In the genomic region with DNA sequence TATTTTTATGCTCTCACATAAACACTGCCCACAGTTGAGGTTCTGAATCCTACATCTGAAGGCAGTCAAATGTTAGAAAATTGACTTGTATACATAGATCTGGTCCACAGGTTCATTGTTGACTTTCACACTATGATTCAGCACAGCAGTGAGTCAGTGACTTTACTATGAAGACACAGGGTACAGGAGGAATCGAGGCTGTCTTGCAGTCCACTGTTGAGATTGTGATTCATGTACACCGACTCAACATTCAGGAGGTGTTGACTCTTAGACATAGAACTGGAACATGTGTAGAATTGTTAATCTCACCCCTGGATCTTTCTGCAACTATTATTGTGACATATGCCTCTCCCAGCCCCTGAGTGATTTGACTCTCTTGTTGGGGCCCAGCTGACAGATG, we compare ENCODE assay signal across 31 cellular contexts.
"Had no signal": no experiment of that assay in that cellular context is flagged by ENCODE, and none has a peak within 500 bp of the region (broad histone marks: within the 10 kb centered on the region; RNA-seq: fewer than 3 reads in every experiment).

No MANE protein-coding gene starts in this region.

- ATAC-seq: body of pancreas; esophagus mucosa; heart left ventricle; left lung; mucosa of descending colon; natural killer cell treated with Interleukin-12 subunit alpha and Interleukin-12 subunit beta and Interleukin-15 and Interleukin-18, amount 100 ng/mL, for 72 hours; right cardiac atrium had no signal

- H3K27me3 Mint-ChIP-seq: activated naive CD8-positive, alpha-beta T cell treated with anti-CD3 and anti-CD28 coated beads for 36 hours; natural killer cell treated with Interleukin-12 subunit alpha and Interleukin-12 subunit beta and Interleukin-15 and Interleukin-18, amount 100 ng/mL, for 72 hours; stimulated activated naive CD8-positive, alpha-beta T cell treated with anti-CD3 and anti-CD28 coated beads, Interleukin-15, Interleukin-2, amounts not matched to agents 100 ng/mL and 50 ng/mL, for 24 hours had no signal

- H3K4me1 Mint-ChIP-seq: activated naive CD8-positive, alpha-beta T cell treated with anti-CD3 and anti-CD28 coated beads for 36 hours had no signal

- H3K27ac Mint-ChIP-seq: activated naive CD8-positive, alpha-beta T cell treated with anti-CD3 and anti-CD28 coated beads for 36 hours; natural killer cell treated with Interleukin-12 subunit alpha and Interleukin-12 subunit beta and Interleukin-15 and Interleukin-18, amount 100 ng/mL, for 72 hours; stimulated activated naive CD8-positive, alpha-beta T cell treated with anti-CD3 and anti-CD28 coated beads, Interleukin-15, Interleukin-2, amounts not matched to agents 100 ng/mL and 50 ng/mL, for 24 hours; T-helper 1 cell treated with Interleukin-12 subunit alpha and Interleukin-12 subunit beta and Interleukin-4 antibody, amounts not matched to agents 30 μg/mL and 1 μg/mL, for 36 hours had no signal

- H3K27ac ChIP-seq: adrenal gland, body of pancreas, cardiac muscle cell, colonic mucosa, heart left ventricle, left lung, SK-N-MC, upper lobe of left lung, vagina, WERI-Rb-1 had no signal

- H3K36me3 Mint-ChIP-seq: activated naive CD8-positive, alpha-beta T cell treated with anti-CD3 and anti-CD28 coated beads for 36 hours; natural killer cell treated with Interleukin-12 subunit alpha and Interleukin-12 subunit beta and Interleukin-15 and Interleukin-18, amount 100 ng/mL, for 72 hours had no signal

- H3K4me3 Mint-ChIP-seq: activated naive CD8-positive, alpha-beta T cell treated with anti-CD3 and anti-CD28 coated beads for 36 hours; natural killer cell treated with Interleukin-12 subunit alpha and Interleukin-12 subunit beta and Interleukin-15 and Interleukin-18, amount 100 ng/mL, for 72 hours; stimulated activated naive CD8-positive, alpha-beta T cell treated with anti-CD3 and anti-CD28 coated beads, Interleukin-15, Interleukin-2, amounts not matched to agents 100 ng/mL and 50 ng/mL, for 24 hours; T-helper 1 cell treated with Interleukin-12 subunit alpha and Interleukin-12 subunit beta and Interleukin-4 antibody, amounts not matched to agents 30 μg/mL and 1 μg/mL, for 36 hours had no signal

- DNase-seq: activated CD4-positive, alpha-beta T cell treated with anti-CD3 and anti-CD28 coated beads for 1 hour; activated CD4-positive, alpha-beta T cell treated with anti-CD3 and anti-CD28 coated beads, Interleukin-2, amount 50 U/mL, for 1 hour; activated CD8-positive, alpha-beta memory T cell treated with anti-CD3 and anti-CD28 coated beads for 24 hours; activated naive CD4-positive, alpha-beta T cell; activated naive CD8-positive, alpha-beta T cell treated with anti-CD3 and anti-CD28 coated beads for 36 hours; activated T-cell treated with anti-CD3 and anti-CD28 coated beads, Interleukin-2, amount 50 U/mL, for 1 hour; adrenal gland; aorta; body of pancreas; cerebellar nuclear complex; colonic mucosa; effector CD8-positive, alpha-beta T cell; foreskin fibroblast; heart left ventricle; kidney glomerular epithelial cell; left lung; mucosa of descending colon; right cardiac atrium; stimulated activated CD4-positive, alpha-beta T cell treated with anti-CD3 and anti-CD28 coated beads, Interleukin-15, amount 100 ng/mL, for 24 hours; substantia nigra; SW 1271; T-helper 9 cell; upper lobe of left lung; WERI-Rb-1 had no signal
